In genomic region chr13:30698023-30698422, GRCh38 we compare ENCODE assay signal across 15 cellular contexts. TPM values are rescaled to one million over a fixed set of nuclear protein-coding genes. Genes with fewer than 3 reads are reported as not detected.
A peak's percentile ranks its signal among the peaks of the same experiment; 100 is the strongest.
DNase-seq lines count a peak whose midpoint lies in the region; FAIRE-seq and TF ChIP-seq lines count a peak whose summit lies in the region.
"Had no signal": no experiment of that assay in that cellular context is flagged by ENCODE, and none has a peak within 500 bp of the region (broad histone marks: within the 10 kb centered on the region; RNA-seq: fewer than 3 reads in every experiment).

No MANE protein-coding gene starts in this region.

- no peaks in the 10 kb centered on the region for H3K79me2 ChIP-seq in GM23248 (ENCODE audit: insufficient read depth)

- H3K9me3 ChIP-seq in GM23248 (ENCODE audit: low read depth) (no peaks in the 10 kb centered on the region), spleen (no peaks in the 10 kb centered on the region)
- H3K9me3 ChIP-seq: BLaER1, HAP-1 had no signal

- peak overlapping the region; percentile 75 for H3K4me2 ChIP-seq in GM23248 (ENCODE audit: unreplicated experiment)
- H3K4me2 ChIP-seq: BLaER1 had no signal

- in situ Hi-C loops in GM23248 (cut with MboI), result no loop called here

- no peaks in the 10 kb centered on the region for H3K36me3 ChIP-seq in GM23248 (ENCODE audit: low read depth)
- no peaks in the 10 kb centered on the region for H3K36me3 ChIP-seq in spleen
- H3K36me3 ChIP-seq: BLaER1, HAP-1 had no signal

- H3F3A ChIP-seq in GM23248 (ENCODE audit: insufficient read depth), result 0 out of 2 replicates have a peak, but pooled peaks cover 5% of the 10 kb centered on the region

- FAIRE-seq in urothelium cell line (lab: Jason Lieb, UNC), result no peak
- FAIRE-seq: endometrium had no signal

- H3K4me3 ChIP-seq in GM23248, result peak overlapping the region; percentile 57
- no peak overlapping the region for H3K4me3 ChIP-seq in fibroblast of the aortic adventitia (ENCODE audit: low read depth, low read length)
- no peak overlapping the region for H3K4me3 ChIP-seq in spleen
- H3K4me3 ChIP-seq: BLaER1, HAP-1 had no signal

- TF ChIP-seq POLR2A in spleen (IDR thresholded peaks at IDR 0.05), result no peak

- no peaks in the 10 kb centered on the region for H3K9me2 ChIP-seq in GM23248 (ENCODE audit: insufficient read depth)

- intact Hi-C loops in spleen (cut with DNase I; ENCODE audit: low total_unique reads), result no loop called here
- intact Hi-C loops in cardiac septum (cut with DNase I), result no loop called here

- H4K20me1 ChIP-seq in GM23248 (ENCODE audit: insufficient read depth), result no peaks in the 10 kb centered on the region
- H4K20me1 ChIP-seq: BLaER1 had no signal

- H2AFZ ChIP-seq in GM23248, result peak overlapping the region; percentile 64

- TF ChIP-seq CTCF in fibroblast of the aortic adventitia (IDR thresholded peaks at IDR 0.05; ENCODE audit: insufficient read depth, low read length) (no peak), spleen (IDR thresholded peaks at IDR 0.05 in 8 of 11, conservative IDR thresholded peaks at IDR 0.05 in 3 of 11) (no peak)

- no peaks in the 10 kb centered on the region for H3K27me3 ChIP-seq in GM23248 (replicated peaks; ENCODE audit: insufficient read depth)
- no peaks in the 10 kb centered on the region for H3K27me3 ChIP-seq in spleen (replicated peaks in 1 of 7)
- H3K27me3 ChIP-seq: BLaER1 had no signal

- H3K4me1 ChIP-seq in GM23248 (ENCODE audit: insufficient read depth), result peaks cover 12% of the 10 kb centered on the region
- H3K4me1 ChIP-seq in spleen, result peaks cover 20 to 54% (median 27%) of the 10 kb centered on the region in 6 donors
- H3K4me1 ChIP-seq: HAP-1 had no signal

- peak; percentile 77 for DNase-seq in GM23248
- DNase-seq in astrocyte of the hippocampus (ENCODE audit: low read depth, low spot score), result peak; percentile 67
- peak; percentile 81 for DNase-seq in fibroblast of the aortic adventitia (ENCODE audit: low read depth)
- DNase-seq in spleen, result no peak
- no peak for DNase-seq in cardiac septum (ENCODE audit: low spot score)
- no peak for DNase-seq in urothelium cell line (ENCODE audit: low spot score)
- no peak for DNase-seq in Kasumi-1 (lab: John Stamatoyannopoulos, UW)
- no peak for DNase-seq in HK-2 (ENCODE audit: unreplicated experiment)
- DNase-seq: activated CD4-positive, alpha-beta T cell treated with anti-CD3 and anti-CD28 coated beads, Interleukin-2, amount 10 ng/mL, durations not matched to agents 24 days and 14 days; NCI-H526 treated with DMSO at 0.1 percent for 48 hours; stimulated activated CD4-positive, alpha-beta T cell treated with anti-CD3 and anti-CD28 coated beads, Interleukin-4, amount 100 ng/mL, for 24 hours; stimulated activated CD8-positive, alpha-beta memory T cell treated with anti-CD3 and anti-CD28 coated beads, Interleukin-4, amount 100 ng/mL, for 48 hours had no signal

- WGBS in GM23248 (ENCODE audit: low coverage in 1 of 2, low lambda C conversion rate in 2 of 2, missing lambda C conversion rate in 2 of 2), 2 experiments, result 4 to 7% methylated on average over 7 of the region's 7 CpGs
- 50 to 60% (median 54%) methylated on average over 7 of the region's 7 CpGs for WGBS in spleen, 5 donors

- peak overlapping the region; percentile 57 for H3K9ac ChIP-seq in GM23248
- H3K9ac ChIP-seq: BLaER1 had no signal

- H3K27ac ChIP-seq in GM23248, result peak overlapping the region; percentile 36
- peak overlapping the region in 7 of 8 donors; percentile 26 to 81 (median 65) for H3K27ac ChIP-seq in spleen
- H3K27ac ChIP-seq: BLaER1 had no signal

RNA-seq across cellular contexts. Expression of gene ALOX5AP, which starts 37.3 kb away (rescaled TPM):
- total RNA-seq in GM23248 (2014; rRNA removed; shearing (Covaris generic)), result not detected in 2 replicates
- 0.49 and 0.58 TPM in 2 replicates for polyA plus RNA-seq in GM23248 (2016; fragmentation: Nextera tagmentation; extraction: Ambion mirVana)
- not detected in 2 replicates for total RNA-seq in fibroblast of the aortic adventitia (ENCODE audit: low replicate concordance)
- 100 to 1,000 TPM in 4 of 7 donors, 10 to 100 TPM in 3; 43.7 to 268 (median 106) TPM for total RNA-seq in spleen
- polyA plus RNA-seq in spleen, result 10 to 100 TPM; 36.8 to 58.5 (median 44.1) TPM
- total RNA-seq in cardiac septum, result 5.4 TPM

Comparison
In these comparisons a context has a peak if more than half of its experiments do, and no peak if none do; other contexts are left out.
1. DNase-seq: peak in GM23248 (single experiment), astrocyte of the hippocampus (single experiment) and fibroblast of the aortic adventitia (single experiment); none in spleen (single experiment), cardiac septum (single experiment), urothelium cell line (single experiment), Kasumi-1 (0 of 2) and HK-2 (single experiment).